In the genomic region with DNA sequence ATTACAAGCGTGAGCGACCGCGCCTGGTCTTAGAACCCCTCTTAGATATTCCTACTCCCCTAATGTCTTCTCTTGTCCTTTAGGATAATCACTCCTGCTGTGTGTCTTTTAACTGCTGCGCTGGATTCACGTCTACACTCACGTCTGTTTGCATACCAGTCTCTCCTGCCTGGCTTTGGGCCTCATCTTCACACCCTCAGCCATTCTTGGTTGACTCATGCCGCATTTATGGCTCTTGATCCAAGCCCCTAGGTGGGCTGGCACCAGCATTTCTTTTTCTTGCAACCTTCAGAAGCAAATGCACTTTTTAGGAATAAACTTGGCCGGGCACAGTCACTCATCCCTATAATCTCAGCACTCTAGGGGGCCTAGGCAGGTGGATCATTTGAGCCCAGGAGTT, we compare ENCODE assay signal across 13 cellular contexts. TPM values are rescaled to one million over a fixed set of nuclear protein-coding genes. Genes with fewer than 3 reads are reported as not detected.
A peak's percentile ranks its signal among the peaks of the same experiment; 100 is the strongest.
DNase-seq lines count a peak whose midpoint lies in the region; ATAC-seq and TF ChIP-seq lines count a peak whose summit lies in the region.
"Had no signal": no experiment of that assay in that cellular context is flagged by ENCODE, and none has a peak within 500 bp of the region (broad histone marks: within the 10 kb centered on the region; RNA-seq: fewer than 3 reads in every experiment).

No MANE protein-coding gene starts in this region.

- ATAC-seq in left ventricle myocardium superior, result no peak
- no peak for ATAC-seq in naive thymus-derived CD4-positive, alpha-beta T cell
- ATAC-seq in thoracic aorta (ENCODE audit: insufficient number of reproducible peaks, low FRiP score, low read depth), result no peak
- no peak for ATAC-seq in HG03460 (IDR thresholded peaks at IDR 0.05; ENCODE audit: unreplicated experiment)
- ATAC-seq: foreskin keratinocyte had no signal

- POLR2A ChIA-PET in naive thymus-derived CD4-positive, alpha-beta T cell (lab: Charles Lee), result no interaction called here

- intact Hi-C loops in left ventricle myocardium superior (cut with micrococcal nuclease), result no loop called here
- intact Hi-C loops in dendritic cell treated with granulocyte-macrophage colony-stimulating factor and Interleukin-4, amounts not matched to agents 40 ng/mL and 50 ng/mL, for 4 days (cut with micrococcal nuclease), result no loop called here
- intact Hi-C loops in naive thymus-derived CD4-positive, alpha-beta T cell (cut with micrococcal nuclease), result no loop called here

- H3K4me1 Mint-ChIP-seq in dendritic cell treated with granulocyte-macrophage colony-stimulating factor and Interleukin-4, amounts not matched to agents 40 ng/mL and 50 ng/mL, for 4 days (ENCODE audit: low read depth), result peaks cover 84% of the 10 kb centered on the region
- H3K4me1 Mint-ChIP-seq in naive thymus-derived CD4-positive, alpha-beta T cell, result peaks cover 0 to 40% (median 33%) of the 10 kb centered on the region in 7 donors

- no peaks in the 10 kb centered on the region for H3K9me3 ChIP-seq in cardiac muscle cell (ENCODE audit: low read depth)
- peaks cover 0 to 7% (median 0%) of the 10 kb centered on the region in 3 experiments for H3K9me3 ChIP-seq in naive thymus-derived CD4-positive, alpha-beta T cell (ENCODE audit: control insufficient read depth in 2 of 3, low read length in 3 of 3)
- H3K9me3 ChIP-seq in thoracic aorta, result no peaks in the 10 kb centered on the region
- H3K9me3 ChIP-seq: tibial nerve had no signal

- no peak overlapping the region for H3K4me3 ChIP-seq in cardiac muscle cell
- H3K4me3 ChIP-seq in naive thymus-derived CD4-positive, alpha-beta T cell (ENCODE audit: low read length), result no peak overlapping the region
- H3K4me3 ChIP-seq in thoracic aorta, result no peak overlapping the region
- H3K4me3 ChIP-seq: tibial nerve had no signal

- peaks cover 11% of the 10 kb centered on the region for H3K4me1 ChIP-seq in cardiac muscle cell (ENCODE audit: low read depth)
- no peaks in the 10 kb centered on the region for H3K4me1 ChIP-seq in naive thymus-derived CD4-positive, alpha-beta T cell (ENCODE audit: control insufficient read depth in 2 of 2, insufficient read depth in 2 of 2, low read length in 2 of 2)
- H3K4me1 ChIP-seq in thoracic aorta (ENCODE audit: control insufficient read depth in 1 of 2, low read depth in 2 of 2), result peaks cover 22 to 56% of the 10 kb centered on the region in 2 donors
- H3K4me1 ChIP-seq: foreskin keratinocyte had no signal

- TF ChIP-seq CTCF in cardiac muscle cell (IDR thresholded peaks at IDR 0.05; ENCODE audit: low read depth, low read length) (no peak), thoracic aorta (IDR thresholded peaks at IDR 0.05) (no peak)

- H3K27me3 ChIP-seq in cardiac muscle cell, result no peaks in the 10 kb centered on the region
- H3K27me3 ChIP-seq in naive thymus-derived CD4-positive, alpha-beta T cell (ENCODE audit: control insufficient read depth in 2 of 2, insufficient read depth in 2 of 2, low read length in 2 of 2), result no peaks in the 10 kb centered on the region
- no peaks in the 10 kb centered on the region for H3K27me3 ChIP-seq in thoracic aorta (replicated peaks; ENCODE audit: insufficient read depth)
- H3K27me3 ChIP-seq: foreskin keratinocyte, tibial nerve had no signal

- H3K36me3 ChIP-seq in cardiac muscle cell (no peaks in the 10 kb centered on the region), thoracic aorta (peaks cover 11% of the 10 kb centered on the region)
- H3K36me3 ChIP-seq in naive thymus-derived CD4-positive, alpha-beta T cell (ENCODE audit: control insufficient read depth in 2 of 3, insufficient read depth in 3 of 3, low read length in 3 of 3), result peaks cover 13 to 33% (median 14%) of the 10 kb centered on the region in 3 experiments

- DNase-seq in cardiac muscle cell (ENCODE audit: low read depth in 1 of 2, low spot score in 1 of 2) (no peak), left ventricle myocardium superior (no peak), thoracic aorta (ENCODE audit: low spot score) (no peak), NCI-H1105 (lab: John Stamatoyannopoulos, UW) (no peak)
- no peak for DNase-seq in naive thymus-derived CD4-positive, alpha-beta T cell
- DNase-seq in activated CD4-positive, alpha-beta T cell treated with anti-CD3 and anti-CD28 coated beads, Interleukin-2, amount 50 U/mL, for 1 hour, result no peak
- DNase-seq: activated CD8-positive, alpha-beta memory T cell treated with anti-CD3 and anti-CD28 coated beads for 24 hours; foreskin keratinocyte; NCI-H69; posterior cingulate gyrus had no signal

- peak overlapping the region; percentile 77 for H3K27ac ChIP-seq in cardiac muscle cell
- no peak overlapping the region for H3K27ac ChIP-seq in naive thymus-derived CD4-positive, alpha-beta T cell (ENCODE audit: low read depth, low read length)
- peak overlapping the region; percentile 73 to 91 for H3K27ac ChIP-seq in thoracic aorta
- H3K27ac ChIP-seq: foreskin keratinocyte had no signal

- peak overlapping the region; percentile 18 for H3K27ac Mint-ChIP-seq in dendritic cell treated with granulocyte-macrophage colony-stimulating factor and Interleukin-4, amounts not matched to agents 40 ng/mL and 50 ng/mL, for 4 days
- peak overlapping the region in 6 of 9 donors; percentile 4 to 81 (median 45) for H3K27ac Mint-ChIP-seq in naive thymus-derived CD4-positive, alpha-beta T cell

- H3K27me3 Mint-ChIP-seq in dendritic cell treated with granulocyte-macrophage colony-stimulating factor and Interleukin-4, amounts not matched to agents 40 ng/mL and 50 ng/mL, for 4 days, result no peaks in the 10 kb centered on the region
- H3K27me3 Mint-ChIP-seq in naive thymus-derived CD4-positive, alpha-beta T cell, result no peaks in the 10 kb centered on the region

- peaks cover 85% of the 10 kb centered on the region for H3K36me3 Mint-ChIP-seq in dendritic cell treated with granulocyte-macrophage colony-stimulating factor and Interleukin-4, amounts not matched to agents 40 ng/mL and 50 ng/mL, for 4 days (ENCODE audit: low read depth)
- H3K36me3 Mint-ChIP-seq in naive thymus-derived CD4-positive, alpha-beta T cell, result peaks cover 0 to 36% (median 27%) of the 10 kb centered on the region in 5 donors

- H3K9me3 Mint-ChIP-seq in dendritic cell treated with granulocyte-macrophage colony-stimulating factor and Interleukin-4, amounts not matched to agents 40 ng/mL and 50 ng/mL, for 4 days, result peaks cover 14% of the 10 kb centered on the region
- H3K9me3 Mint-ChIP-seq in naive thymus-derived CD4-positive, alpha-beta T cell, result peaks cover 0 to 4% (median 0%) of the 10 kb centered on the region in 11 donors

- CTCF ChIA-PET in naive thymus-derived CD4-positive, alpha-beta T cell (lab: Charles Lee), result no interaction called here

- no peak overlapping the region for H3K4me3 Mint-ChIP-seq in dendritic cell treated with granulocyte-macrophage colony-stimulating factor and Interleukin-4, amounts not matched to agents 40 ng/mL and 50 ng/mL, for 4 days
- no peak overlapping the region for H3K4me3 Mint-ChIP-seq in naive thymus-derived CD4-positive, alpha-beta T cell

RNA-seq across cellular contexts. Expression of gene MYO9B, which starts 22.7 kb away (rescaled TPM):
- 47.9 and 50.8 TPM in 2 replicates for total RNA-seq in cardiac muscle cell
- 17.7 and 20.8 TPM in 2 replicates for polyA plus RNA-seq in cardiac muscle cell
- total RNA-seq in left ventricle myocardium superior, result 38.1 TPM
- total RNA-seq in naive thymus-derived CD4-positive, alpha-beta T cell, result 100 to 1,000 TPM; 154 to 297 (median 205) TPM
- polyA plus RNA-seq in naive thymus-derived CD4-positive, alpha-beta T cell, result 10 to 100 TPM in 1 of 2 donors, 1 to 10 TPM in 1; 5.6 to 26.2 TPM
- 100 to 1,000 TPM; 229 to 257 TPM for total RNA-seq in thoracic aorta

RNA-seq across cellular contexts. Expression of gene HAUS8, which starts 23.1 kb away (rescaled TPM):
- 4.1 and 14.2 TPM in 2 replicates for total RNA-seq in cardiac muscle cell
- 11.5 and 16.3 TPM in 2 replicates for polyA plus RNA-seq in cardiac muscle cell
- total RNA-seq in left ventricle myocardium superior, result 6.1 TPM
- total RNA-seq in naive thymus-derived CD4-positive, alpha-beta T cell, result 10 to 100 TPM; 16.7 to 31.5 (median 19.3) TPM
- 10 to 100 TPM in 1 of 2 donors, 1 to 10 TPM in 1; 9.4 to 11.5 TPM for polyA plus RNA-seq in naive thymus-derived CD4-positive, alpha-beta T cell
- total RNA-seq in thoracic aorta, result 10 to 100 TPM in 1 of 2 donors, 1 to 10 TPM in 1; 2.2 to 11.3 TPM
